ENCODE assay signal across 20 cellular contexts in genomic region chr15:57947781-57948180, GRCh38.
DNase-seq lines count a peak whose midpoint lies in the region; ATAC-seq and TF ChIP-seq lines count a peak whose summit lies in the region.
"Had no signal": no experiment of that assay in that cellular context is flagged by ENCODE, and none has a peak within 500 bp of the region (broad histone marks: within the 10 kb centered on the region; RNA-seq: fewer than 3 reads in every experiment).

No MANE protein-coding gene starts in this region.

- H3K9ac ChIP-seq in endodermal cell (ENCODE audit: extremely low read depth, low read length, poor library complexity, severe bottlenecking) = no peak overlapping the region

- no peak overlapping the region for H3K4me3 Mint-ChIP-seq in endodermal cell
- H3K4me3 Mint-ChIP-seq in activated CD4-positive, alpha-beta memory T cell treated with anti-CD3 and anti-CD28 coated beads, Interleukin-2, amount 10 ng/mL, durations not matched to agents 7 days and 5 days = no peak overlapping the region
- H3K4me3 Mint-ChIP-seq: mesothelial cell of epicardium, natural killer cell had no signal

- DNase-seq in H7 (peak; percentile 50), endodermal cell (peak; percentile 67), left ventricle myocardium inferior (peak; percentile 43), stromal cell of bone marrow (ENCODE audit: low read depth) (peak; percentile 28), inferior parietal cortex (ENCODE audit: extremely low spot score) (no peak)
- DNase-seq in activated CD4-positive, alpha-beta memory T cell treated with anti-CD3 and anti-CD28 coated beads, Interleukin-2, amount 10 ng/mL, durations not matched to agents 7 days and 5 days = no peak
- DNase-seq: activated T-cell treated with anti-CD3 and anti-CD28 coated beads, Interleukin-2, amount 50 U/mL, for 1 hour; adrenal gland; DMS153; GDM1; natural killer cell; NCI-H1436 treated with DMSO at 0.1 percent for 48 hours; pancreas; upper lobe of right lung had no signal

- no peak for ATAC-seq in GM19467 (IDR thresholded peaks at IDR 0.05; ENCODE audit: unreplicated experiment)
- ATAC-seq: activated CD4-positive, CD25-positive, alpha-beta regulatory T cell treated with anti-CD3 and anti-CD28 coated beads, Interleukin-2, amount 50 U/mL, for 24 hours; left lobe of liver; natural killer cell; pancreas; upper lobe of right lung had no signal

- H3K27me3 ChIP-seq in H7 (ENCODE audit: control insufficient read depth, insufficient read depth, low read length) = no peaks in the 10 kb centered on the region; the same call in 1 of the 2 replicates
- H3K27me3 ChIP-seq in endodermal cell (ENCODE audit: control insufficient read depth, insufficient read depth, low read length, poor library complexity, severe bottlenecking) = no peaks in the 10 kb centered on the region
- no peaks in the 10 kb centered on the region for H3K27me3 ChIP-seq in left ventricle myocardium inferior (ENCODE audit: low read depth)
- H3K27me3 ChIP-seq: adrenal gland, pancreas, upper lobe of right lung had no signal

- no peaks in the 10 kb centered on the region for H3K36me3 Mint-ChIP-seq in endodermal cell (ENCODE audit: low read depth)
- H3K36me3 Mint-ChIP-seq in activated CD4-positive, alpha-beta memory T cell treated with anti-CD3 and anti-CD28 coated beads, Interleukin-2, amount 10 ng/mL, durations not matched to agents 7 days and 5 days (ENCODE audit: low read depth) = no peaks in the 10 kb centered on the region
- H3K36me3 Mint-ChIP-seq: mesothelial cell of epicardium, natural killer cell had no signal

- TF ChIP-seq CTCF in endodermal cell (conservative IDR thresholded peaks at IDR 0.05) (no peak), left ventricle myocardium inferior (IDR thresholded peaks at IDR 0.05; ENCODE audit: borderline replicate concordance) (no peak)

- no peaks in the 10 kb centered on the region for H3K9me3 Mint-ChIP-seq in endodermal cell
- no peaks in the 10 kb centered on the region for H3K9me3 Mint-ChIP-seq in activated CD4-positive, alpha-beta memory T cell treated with anti-CD3 and anti-CD28 coated beads, Interleukin-2, amount 10 ng/mL, durations not matched to agents 7 days and 5 days
- H3K9me3 Mint-ChIP-seq: mesothelial cell of epicardium, natural killer cell had no signal

- H3K27ac ChIP-seq in endodermal cell (ENCODE audit: low read depth, low read length) (no peak overlapping the region), left ventricle myocardium inferior (replicated peaks) (peak overlapping the region; percentile 21)
- H3K27ac ChIP-seq: adrenal gland, epithelial cell of prostate, pancreas, RWPE1, upper lobe of right lung had no signal

- H3K4me1 ChIP-seq in endodermal cell (ENCODE audit: control insufficient read depth, insufficient read depth, low read length) (no peaks in the 10 kb centered on the region), left ventricle myocardium inferior (no peaks in the 10 kb centered on the region)
- H3K4me1 ChIP-seq: adrenal gland, pancreas, upper lobe of right lung had no signal

- CTCF ChIA-PET in activated CD4-positive, alpha-beta memory T cell treated with anti-CD3 and anti-CD28 coated beads, Interleukin-2, amount 10 ng/mL, durations not matched to agents 7 days and 5 days (lab: Charles Lee) = no interaction called here

- H3K4me3 ChIP-seq in H7 (ENCODE audit: insufficient read depth, low read depth, low read length) (no peak overlapping the region), endodermal cell (ENCODE audit: low read length) (no peak overlapping the region), left ventricle myocardium inferior (no peak overlapping the region)
- H3K4me3 ChIP-seq: adrenal gland, pancreas, upper lobe of right lung had no signal

- POLR2A ChIA-PET in activated CD4-positive, alpha-beta memory T cell treated with anti-CD3 and anti-CD28 coated beads, Interleukin-2, amount 10 ng/mL, durations not matched to agents 7 days and 5 days (lab: Charles Lee) = no interaction called here

- H3K4me1 Mint-ChIP-seq in endodermal cell = no peaks in the 10 kb centered on the region
- no peaks in the 10 kb centered on the region for H3K4me1 Mint-ChIP-seq in activated CD4-positive, alpha-beta memory T cell treated with anti-CD3 and anti-CD28 coated beads, Interleukin-2, amount 10 ng/mL, durations not matched to agents 7 days and 5 days
- H3K4me1 Mint-ChIP-seq: mesothelial cell of epicardium, natural killer cell had no signal

- intact Hi-C loops in left ventricle myocardium inferior (cut with micrococcal nuclease) = loop anchor here (10.0 kb wide), 1 partner anchor 53 kb away; no protein-coding TSS in a partner anchor

- 77 to 100% methylated on average over 1 to 3 of the region's 3 CpGs for WGBS in endodermal cell (ENCODE audit: insufficient coverage in 1 of 2, insufficient read length in 1 of 2), 2 experiments

- no peaks in the 10 kb centered on the region for H3K36me3 ChIP-seq in H7 (replicated peaks; ENCODE audit: control insufficient read depth, insufficient read depth, low read length)
- H3K36me3 ChIP-seq in endodermal cell (ENCODE audit: control insufficient read depth, insufficient read depth, low read length) = no peaks in the 10 kb centered on the region
- H3K36me3 ChIP-seq in left ventricle myocardium inferior = no peaks in the 10 kb centered on the region
- H3K36me3 ChIP-seq: adrenal gland, pancreas, upper lobe of right lung had no signal

- H3K9me3 ChIP-seq in endodermal cell (ENCODE audit: control insufficient read depth, low read length) (no peaks in the 10 kb centered on the region), left ventricle myocardium inferior (replicated peaks) (no peaks in the 10 kb centered on the region)
- H3K9me3 ChIP-seq: adrenal gland, pancreas, upper lobe of right lung had no signal

- H3K27ac Mint-ChIP-seq in endodermal cell = no peak overlapping the region
- H3K27ac Mint-ChIP-seq in activated CD4-positive, alpha-beta memory T cell treated with anti-CD3 and anti-CD28 coated beads, Interleukin-2, amount 10 ng/mL, durations not matched to agents 7 days and 5 days = no peak overlapping the region
- H3K27ac Mint-ChIP-seq: mesothelial cell of epicardium, natural killer cell had no signal

- no peaks in the 10 kb centered on the region for H3K27me3 Mint-ChIP-seq in endodermal cell (ENCODE audit: insufficient read depth)
- peaks cover 9% of the 10 kb centered on the region for H3K27me3 Mint-ChIP-seq in activated CD4-positive, alpha-beta memory T cell treated with anti-CD3 and anti-CD28 coated beads, Interleukin-2, amount 10 ng/mL, durations not matched to agents 7 days and 5 days

Comparison
In these comparisons a context has a peak if more than half of its experiments do, and no peak if none do; other contexts are left out.
1. DNase-seq: peak in H7 (single experiment), endodermal cell (single experiment), left ventricle myocardium inferior (single experiment) and stromal cell of bone marrow (single experiment); none in inferior parietal cortex (single experiment) and activated CD4-positive, alpha-beta memory T cell treated with anti-CD3 and anti-CD28 coated beads, Interleukin-2, amount 10 ng/mL, durations not matched to agents 7 days and 5 days (single experiment).